ENCODE assay signal across 8 cellular contexts in the genomic region with DNA sequence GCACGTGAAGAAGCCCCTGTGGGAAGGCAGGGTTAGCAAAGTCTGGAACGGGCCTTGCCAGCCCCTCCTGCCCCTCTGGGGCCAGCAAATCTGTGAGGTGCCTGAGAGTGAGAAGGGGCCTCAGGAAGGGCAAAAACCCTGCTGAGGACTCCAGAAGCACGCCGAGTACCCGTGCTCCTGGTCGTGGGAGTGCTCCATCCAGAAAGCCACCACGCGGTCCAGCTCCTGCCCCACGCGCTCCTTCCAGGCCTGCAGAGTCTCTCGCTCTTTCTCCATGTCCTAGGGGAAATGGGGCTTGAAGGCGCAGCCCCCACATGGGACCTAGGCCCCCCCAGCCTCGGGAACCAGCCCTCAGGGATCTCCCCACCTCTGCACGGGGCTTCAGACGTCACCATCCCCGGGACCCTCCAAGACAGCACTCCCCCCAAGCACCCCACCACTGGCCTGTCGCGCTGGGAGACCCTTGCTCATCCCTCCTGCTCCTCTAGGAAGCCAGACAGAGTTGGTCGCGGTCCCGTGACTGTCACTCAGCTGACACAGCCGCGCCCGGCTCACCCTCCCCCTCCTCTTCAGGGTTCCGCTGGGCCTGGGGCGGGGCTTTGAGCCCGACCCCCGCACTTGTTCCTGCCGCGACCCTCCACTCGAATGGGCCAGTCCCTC. TPM values are rescaled to one million over a fixed set of nuclear protein-coding genes. Genes with fewer than 3 reads are reported as not detected.
A peak's percentile ranks its signal among the peaks of the same experiment; 100 is the strongest.
DNase-seq lines count a peak whose midpoint lies in the region; ATAC-seq and TF ChIP-seq lines count a peak whose summit lies in the region.

Gene RENBP (minus strand): TSS at position 504 of the 660 bp plus-strand sequence. CDS start 33 bp downstream, at position 471.

- peaks cover 4% of the 10 kb centered on the region for H3K36me3 Mint-ChIP-seq in endothelial cell (ENCODE audit: low read depth, unreplicated experiment)
- H3K36me3 Mint-ChIP-seq in naive B cell = peaks cover 0 to 7% of the 10 kb centered on the region in 2 donors

- H3K4me3 Mint-ChIP-seq in endothelial cell (ENCODE audit: unreplicated experiment) (peak within 1 kb of the TSS; percentile 51), naive B cell (peak within 1 kb of the TSS; percentile 83 to 91 (median 88))

- H3K9me3 Mint-ChIP-seq in endothelial cell (ENCODE audit: unreplicated experiment) (no peaks in the 10 kb centered on the region), naive B cell (no peaks in the 10 kb centered on the region)

- H3K27ac Mint-ChIP-seq in endothelial cell (ENCODE audit: unreplicated experiment) (no peak within 1 kb of the TSS), naive B cell (peak within 1 kb of the TSS; percentile 80 to 97 (median 92))

- no peak for TF ChIP-seq POLR2A in uterus (IDR thresholded peaks at IDR 0.05)

- H3K36me3 ChIP-seq in uterus = no peaks in the 10 kb centered on the region

- no peak for TF ChIP-seq CTCF in endothelial cell (IDR thresholded peaks at IDR 0.05; ENCODE audit: unreplicated experiment)
- TF ChIP-seq CTCF in uterus (IDR thresholded peaks at IDR 0.05) = no peak

- DNase-seq in endothelial cell (ENCODE audit: low spot score) (no peak), naive B cell (peak; percentile 47), GM19240 (ENCODE audit: insufficient read length, low spot score) (no peak), uterus (no peak), NCI-H1048 (lab: John Stamatoyannopoulos, UW) (no peak)
- DNase-seq in central memory CD4-positive, alpha-beta T cell = no peak

- H3K27me3 ChIP-seq in uterus = no peaks in the 10 kb centered on the region

- H3K4me3 ChIP-seq in uterus = no peak within 1 kb of the TSS

- H3K4me1 Mint-ChIP-seq in endothelial cell (ENCODE audit: unreplicated experiment) (peaks cover 11% of the 10 kb centered on the region), naive B cell (peaks cover 13 to 47% (median 17%) of the 10 kb centered on the region in 3 donors)

- H3K27me3 Mint-ChIP-seq in endothelial cell (ENCODE audit: unreplicated experiment) (peaks cover 2% of the 10 kb centered on the region), naive B cell (no peaks in the 10 kb centered on the region)

- no peaks in the 10 kb centered on the region for H3K9me3 ChIP-seq in uterus

- H3K4me1 ChIP-seq in uterus = no peaks in the 10 kb centered on the region

- intact Hi-C loops in T-helper 2 cell treated with Interferon-gamma antibody and Interleukin-4, amounts not matched to agents 100 ng/mL and 5 ng/mL, for 36 hours (cut with micrococcal nuclease) = no loop called here
- intact Hi-C loops in uterus (cut with DNase I; ENCODE audit: low total_unique reads) = no loop called here

- ATAC-seq in GM19397 (IDR thresholded peaks at IDR 0.05; ENCODE audit: unreplicated experiment) (peak; percentile 55), naive B cell (ENCODE audit: low read depth in 2 of 2) (peak; percentile 64 to 69)

- H3K27ac ChIP-seq in uterus = no peak within 1 kb of the TSS

RNA-seq across cellular contexts. Expression of gene RENBP, which starts in this region (rescaled TPM):
- 10.6 and 12.3 TPM in 2 replicates for total RNA-seq in T-helper 2 cell treated with Interferon-gamma antibody and Interleukin-4, amounts not matched to agents 100 ng/mL and 5 ng/mL, for 36 hours
- total RNA-seq in endothelial cell (ENCODE audit: unreplicated experiment) (19.3 TPM), uterus (1 to 10 TPM in 3 of 4 donors, under 1 TPM in 1; 0.77 to 5.9 (median 2.6) TPM)
- 1 to 10 TPM in 4 of 6 donors, under 1 TPM in 2; 0.68 to 3.8 (median 1.7) TPM for polyA plus RNA-seq in naive B cell (ENCODE audit: low read depth in 6 of 6)
